ENCODE assay signal across 10 cellular contexts in the genomic region with DNA sequence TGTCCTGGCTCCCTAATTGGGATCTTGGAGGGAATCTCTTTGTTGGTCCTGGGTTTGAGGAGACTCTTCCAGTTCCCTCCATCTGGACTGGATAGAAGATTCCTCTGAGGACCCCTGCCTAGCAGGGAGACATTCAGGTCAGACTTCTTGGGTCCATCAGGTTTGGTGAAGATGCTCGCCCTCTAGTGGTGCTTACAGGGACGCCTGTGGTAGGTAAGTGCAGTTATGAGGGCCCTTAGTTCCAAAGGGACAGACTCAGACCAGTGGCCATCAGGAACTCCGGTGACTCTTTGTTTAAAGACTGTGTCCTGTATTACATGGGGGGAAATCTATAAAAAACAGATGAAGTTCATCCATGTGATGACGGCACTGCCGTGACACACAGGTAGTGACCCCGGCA. TPM values are rescaled to one million over a fixed set of nuclear protein-coding genes. Genes with fewer than 3 reads are reported as not detected.
DNase-seq lines count a peak whose midpoint lies in the region; ATAC-seq, FAIRE-seq and TF ChIP-seq lines count a peak whose summit lies in the region.
"Not testable (repeated sequence)": the region's sequence is repeated elsewhere in the genome, so short reads cannot be mapped to it uniquely, and the experiment has no call there.
"Had no signal": no experiment of that assay in that cellular context is flagged by ENCODE, and none has a peak within 500 bp of the region (broad histone marks: within the 10 kb centered on the region; RNA-seq: fewer than 3 reads in every experiment).

No MANE protein-coding gene starts in this region.

- not testable (repeated sequence) for H3K79me1 ChIP-seq in H9 (ENCODE audit: insufficient read depth, low read depth, low read length, poor library complexity, severe bottlenecking)

- H3T11ph ChIP-seq in H9 (ENCODE audit: low read length): not testable (repeated sequence)

- not testable (repeated sequence) for H3K27ac ChIP-seq in H9 (ENCODE audit: insufficient read length, low read depth, low read length); OCI-LY3 (ENCODE audit: low read length); HepG2 (ENCODE audit: extremely low read length, insufficient read depth, low read length); upper lobe of right lung

- not testable (repeated sequence) for H3K9ac ChIP-seq in H9 (ENCODE audit: extremely low read depth, insufficient read length, low read length); OCI-LY3 (ENCODE audit: low read length); HepG2 (ENCODE audit: insufficient read depth, low read depth, low read length)

- H3K14ac ChIP-seq in H9 (ENCODE audit: insufficient read depth, low read length): not testable (repeated sequence)

- WGBS in H9 (ENCODE audit: extremely low coverage, insufficient read length, low lambda C conversion rate): no CpG with 5 or more reads among the region's 6 CpGs
- WGBS in HepG2 (ENCODE audit: low lambda C conversion rate): 35% methylated on average over 5 of the region's 6 CpGs

- FAIRE-seq in HepG2 (lab: Jason Lieb, UNC): peak; percentile 88

- not testable (repeated sequence) for H3K18ac ChIP-seq in H9 (ENCODE audit: insufficient read length, low read depth, low read length)

- not testable (repeated sequence) for H3K4me1 ChIP-seq in H9 (ENCODE audit: insufficient read depth, low read length); OCI-LY3 (ENCODE audit: low read length); HepG2 (ENCODE audit: insufficient read depth, low read length); upper lobe of right lung

- not testable (repeated sequence) for H3K4me3 ChIP-seq in OCI-LY3 (ENCODE audit: low read length); HepG2 (replicated peaks in 1 of 3; ENCODE audit: insufficient read depth in 1 of 3, low read depth in 2 of 3, low read length in 3 of 3); upper lobe of right lung

- intact Hi-C loops in HepG2 (cut with micrococcal nuclease; ENCODE audit: unreplicated experiment); upper lobe of right lung (cut with DNase I): not testable (repeated sequence)

- H3K23me2 ChIP-seq in H9 (ENCODE audit: insufficient read length, low read depth, low read length, poor library complexity, severe bottlenecking): not testable (repeated sequence)

- H3K27me3 ChIP-seq in H9 (ENCODE audit: insufficient read depth, low read length); OCI-LY3 (ENCODE audit: low read depth, low read length); HepG2 (ENCODE audit: control insufficient read depth in 1 of 2, insufficient read depth in 2 of 2, low read length in 2 of 2); upper lobe of right lung: not testable (repeated sequence)

- not testable (repeated sequence) for H4K5ac ChIP-seq in H9 (ENCODE audit: insufficient read length, low read depth, low read length)

- not testable (repeated sequence) for H3K27me3 Mint-ChIP-seq in H9 (ENCODE audit: low read depth)

- H3K23ac ChIP-seq in H9 (ENCODE audit: insufficient read length, low read depth, low read length): not testable (repeated sequence)

- H3K9me3 Mint-ChIP-seq in H9: not testable (repeated sequence)

- not testable (repeated sequence) for H2AK5ac ChIP-seq in H9 (ENCODE audit: insufficient read length, low read length)

- not testable (repeated sequence) for H2BK15ac ChIP-seq in H9 (ENCODE audit: low read depth, low read length)

- H3K36me3 Mint-ChIP-seq in H9 (ENCODE audit: insufficient read depth in 1 of 3, low read depth in 3 of 3): not testable (repeated sequence)

- not testable (repeated sequence) for H3K36me3 ChIP-seq in OCI-LY3 (replicated peaks; ENCODE audit: low read depth, low read length); HepG2 (replicated peaks in 1 of 2; ENCODE audit: control insufficient read depth in 1 of 2, insufficient read depth in 2 of 2, low read length in 2 of 2); upper lobe of right lung

- CTCF ChIA-PET in HepG2 (lab: Yijun Ruan, JAX; ENCODE audit: low intra/inter-chr PET ratio, low total read pairs): not testable (repeated sequence)

- POLR2A ChIA-PET in HepG2 (lab: Yijun Ruan, JAX): not testable (repeated sequence)

- not testable (repeated sequence) for BruUV-seq in HepG2 (replicated peaks; lab: Mats Ljungman, UMichigan)

- H4K8ac ChIP-seq in H9 (replicated peaks; ENCODE audit: insufficient read length, low read depth, low read length): not testable (repeated sequence)

- H3K4me2 ChIP-seq in H9 (ENCODE audit: insufficient read depth, insufficient read length, low read length); OCI-LY3 (ENCODE audit: low read length); HepG2 (ENCODE audit: low read depth, low read length): not testable (repeated sequence)

- not testable (repeated sequence) for TF ChIP-seq EP300 in HepG2 (IDR thresholded peaks at IDR 0.05; ENCODE audit: low read depth in 2 of 2, low read length in 2 of 2); HepG2 (CRISPR knock-in tag; IDR thresholded peaks at IDR 0.05; ENCODE audit: borderline replicate concordance)

- not testable (repeated sequence) for H2BK5ac ChIP-seq in H9 (ENCODE audit: insufficient read length, low read length)

- in situ Hi-C loops in HepG2 (cut with HindIII; ENCODE audit: extremely low pct_ligation_motif_present, low pct_unique_long_range_greater_than_20kb): not testable (repeated sequence)

- H2BK12ac ChIP-seq in H9 (ENCODE audit: insufficient read length, low read depth, low read length): not testable (repeated sequence)

- H2AFZ ChIP-seq in H9 (ENCODE audit: low read length); OCI-LY3 (ENCODE audit: low read depth, low read length); HepG2 (ENCODE audit: low read length): not testable (repeated sequence)

- H2BK120ac ChIP-seq in H9 (ENCODE audit: low read depth, low read length, poor library complexity, severe bottlenecking): not testable (repeated sequence)

- H3K4ac ChIP-seq in H9 (ENCODE audit: low read depth, low read length): not testable (repeated sequence)

- not testable (repeated sequence) for TF ChIP-seq POLR2A in HepG2 (IDR thresholded peaks at IDR 0.05; ENCODE audit: insufficient read depth in 1 of 2, low read depth in 2 of 2, low read length in 2 of 2)

- H3K4me1 Mint-ChIP-seq in H9: not testable (repeated sequence)

- H3K56ac ChIP-seq in H9 (ENCODE audit: insufficient read length, low read depth, low read length): not testable (repeated sequence)

- not testable (repeated sequence) for H3K27ac Mint-ChIP-seq in H9

- H4K91ac ChIP-seq in H9 (ENCODE audit: insufficient read length, low read depth, low read length): not testable (repeated sequence)

- peak; percentile 75 for ATAC-seq in HepG2
- ATAC-seq in upper lobe of right lung: peak; percentile 55

- TF ChIP-seq CTCF in GM12874 (IDR thresholded peaks at IDR 0.05; ENCODE audit: insufficient read depth, low read depth, low read length) (0 out of 2 replicates have a peak, but pooled peaks have one; percentile 1), OCI-LY3 (IDR thresholded peaks at IDR 0.05; ENCODE audit: low read depth, low read length) (0 out of 2 replicates have a peak, but pooled peaks have one; percentile 5), HepG2 (CRISPR knock-in tag; IDR thresholded peaks at IDR 0.05) (0 out of 2 replicates have a peak, but pooled peaks have one; percentile 19)
- TF ChIP-seq CTCF in H9 (conservative IDR thresholded peaks at IDR 0.05); upper lobe of right lung (IDR thresholded peaks at IDR 0.05): not testable (repeated sequence)

- H3K4me3 Mint-ChIP-seq in H9: not testable (repeated sequence)

- H3K9me3 ChIP-seq in H9 (ENCODE audit: control insufficient read depth, low read depth, low read length); OCI-LY3 (ENCODE audit: insufficient read depth, low read length); HepG2 (ENCODE audit: low read length); upper lobe of right lung: not testable (repeated sequence)

- not testable (repeated sequence) for H4K20me1 ChIP-seq in H9 (ENCODE audit: control insufficient read depth, insufficient read depth, insufficient read length); OCI-LY3 (ENCODE audit: insufficient read depth, low read length); HepG2 (ENCODE audit: insufficient read depth, low read length)

- H2BK20ac ChIP-seq in H9 (ENCODE audit: low read depth, low read length, poor library complexity, severe bottlenecking): not testable (repeated sequence)

- not testable (repeated sequence) for TF ChIP-seq RAD21 in HepG2 (CRISPR knock-in tag; IDR thresholded peaks at IDR 0.05)

- H3K79me2 ChIP-seq in H9 (ENCODE audit: insufficient read depth, low read length); OCI-LY3 (ENCODE audit: low read length); HepG2 (ENCODE audit: insufficient read depth, low read length): not testable (repeated sequence)

- DNase-seq in H9: peak; percentile 14
- peak; percentile 5 for DNase-seq in SW480 (ENCODE audit: low spot score)
- DNase-seq in HepG2 (ENCODE audit: low spot score); upper lobe of right lung: not testable (repeated sequence)

RNA-seq across cellular contexts. Expression of gene PRAMEF8, which starts 7.9 kb away (rescaled TPM):
- not detected in 2 replicates for total RNA-seq in H9 (2021)
- not detected in 2 replicates for total RNA-seq in HepG2 (2016; rRNA removed; fragmentation: Illumina TruSeq; extraction: Trizol)
- total RNA-seq in HepG2 (2016; cell fraction: cytosol; rRNA removed; fragmentation: Illumina TruSeq; extraction: Trizol; ENCODE audit: low read depth): not detected in 2 replicates
- total RNA-seq in HepG2 (2016; cell fraction: insoluble cytoplasmic fraction; rRNA removed; fragmentation: Illumina TruSeq; extraction: Trizol): not detected in 2 replicates
- not detected in 2 replicates for total RNA-seq in HepG2 (2016; cell fraction: membrane; rRNA removed; fragmentation: Illumina TruSeq; extraction: Trizol)
- not detected in 2 replicates for total RNA-seq in HepG2 (2016; cell fraction: nucleus; rRNA removed; fragmentation: Illumina TruSeq; extraction: Trizol)
- polyA plus RNA-seq in HepG2 (2011; rRNA removed): not detected in 2 replicates
- not detected in 2 replicates for polyA plus RNA-seq in HepG2 (2011; cell fraction: cytosol; rRNA removed)
- polyA plus RNA-seq in HepG2 (2011; cell fraction: nucleus; rRNA removed): not detected in 2 replicates
- polyA plus RNA-seq in HepG2 (2012): not detected in 2 replicates
- polyA plus RNA-seq in HepG2 (2016; cell fraction: cytosol; fragmentation: Illumina TruSeq; extraction: Trizol; ENCODE audit: low read depth): not detected in 2 replicates
- not detected in 2 replicates for polyA plus RNA-seq in HepG2 (2016; cell fraction: insoluble cytoplasmic fraction; fragmentation: Illumina TruSeq; extraction: Trizol; ENCODE audit: low read depth)
- not detected in 2 replicates for polyA plus RNA-seq in HepG2 (2016; cell fraction: membrane; fragmentation: Illumina TruSeq; extraction: Trizol; ENCODE audit: low read depth)
- polyA plus RNA-seq in HepG2 (2016; cell fraction: nucleus; fragmentation: Illumina TruSeq; extraction: Trizol; ENCODE audit: insufficient read depth, low read depth): not detected in 2 replicates
- not detected in 2 replicates for polyA minus RNA-seq in HepG2 (2011; rRNA and poly(A)+ RNA removed; ENCODE audit: low replicate concordance)
- polyA minus RNA-seq in HepG2 (2011; cell fraction: cytosol; rRNA and poly(A)+ RNA removed): not detected in 2 replicates
- polyA minus RNA-seq in HepG2 (2011; cell fraction: nucleus; rRNA and poly(A)+ RNA removed): not detected in 2 replicates
- total RNA-seq in upper lobe of right lung: not detected
- total RNA-seq: CD8-positive, alpha-beta memory T cell; H4; HFFc6; Peyer's patch had no signal
- polyA plus RNA-seq: CD8-positive, alpha-beta memory T cell had no signal

RNA-seq across cellular contexts. Expression of gene PRAMEF5, which starts 23.0 kb away (rescaled TPM):
- total RNA-seq in H9 (2021) (not detected in 2 replicates), HepG2 (2016; rRNA removed; fragmentation: Illumina TruSeq; extraction: Trizol) (not detected in 2 replicates), upper lobe of right lung (not detected)
- not detected in 2 replicates for total RNA-seq in HepG2 (2016; cell fraction: cytosol; rRNA removed; fragmentation: Illumina TruSeq; extraction: Trizol; ENCODE audit: low read depth)
- not detected in 2 replicates for total RNA-seq in HepG2 (2016; cell fraction: insoluble cytoplasmic fraction; rRNA removed; fragmentation: Illumina TruSeq; extraction: Trizol)
- not detected in 2 replicates for total RNA-seq in HepG2 (2016; cell fraction: membrane; rRNA removed; fragmentation: Illumina TruSeq; extraction: Trizol)
- not detected in 2 replicates for total RNA-seq in HepG2 (2016; cell fraction: nucleus; rRNA removed; fragmentation: Illumina TruSeq; extraction: Trizol)
- not detected in 2 replicates for polyA plus RNA-seq in HepG2 (2011; rRNA removed)
- polyA plus RNA-seq in HepG2 (2011; cell fraction: cytosol; rRNA removed): not detected in 2 replicates
- polyA plus RNA-seq in HepG2 (2011; cell fraction: nucleus; rRNA removed): not detected in 2 replicates
- not detected in 2 replicates for polyA plus RNA-seq in HepG2 (2012)
- polyA plus RNA-seq in HepG2 (2016; cell fraction: cytosol; fragmentation: Illumina TruSeq; extraction: Trizol; ENCODE audit: low read depth): not detected in 2 replicates
- not detected in 2 replicates for polyA plus RNA-seq in HepG2 (2016; cell fraction: insoluble cytoplasmic fraction; fragmentation: Illumina TruSeq; extraction: Trizol; ENCODE audit: low read depth)
- polyA plus RNA-seq in HepG2 (2016; cell fraction: membrane; fragmentation: Illumina TruSeq; extraction: Trizol; ENCODE audit: low read depth): not detected in 2 replicates
- polyA plus RNA-seq in HepG2 (2016; cell fraction: nucleus; fragmentation: Illumina TruSeq; extraction: Trizol; ENCODE audit: insufficient read depth, low read depth): not detected in 2 replicates
- polyA minus RNA-seq in HepG2 (2011; rRNA and poly(A)+ RNA removed; ENCODE audit: low replicate concordance): not detected in 2 replicates
- polyA minus RNA-seq in HepG2 (2011; cell fraction: cytosol; rRNA and poly(A)+ RNA removed): not detected in 2 replicates
- polyA minus RNA-seq in HepG2 (2011; cell fraction: nucleus; rRNA and poly(A)+ RNA removed): not detected in 2 replicates
- total RNA-seq: CD8-positive, alpha-beta memory T cell; H4; HFFc6; Peyer's patch had no signal
- polyA plus RNA-seq: CD8-positive, alpha-beta memory T cell had no signal

RNA-seq across cellular contexts. Expression of gene PRAMEF33, which starts 26.3 kb away (rescaled TPM):
- total RNA-seq in H9 (2021): not detected in 2 replicates
- not detected in 2 replicates for total RNA-seq in HepG2 (2016; rRNA removed; fragmentation: Illumina TruSeq; extraction: Trizol)
- not detected in 2 replicates for total RNA-seq in HepG2 (2016; cell fraction: cytosol; rRNA removed; fragmentation: Illumina TruSeq; extraction: Trizol; ENCODE audit: low read depth)
- not detected in 2 replicates for total RNA-seq in HepG2 (2016; cell fraction: insoluble cytoplasmic fraction; rRNA removed; fragmentation: Illumina TruSeq; extraction: Trizol)
- not detected in 2 replicates for total RNA-seq in HepG2 (2016; cell fraction: membrane; rRNA removed; fragmentation: Illumina TruSeq; extraction: Trizol)
- not detected in 2 replicates for total RNA-seq in HepG2 (2016; cell fraction: nucleus; rRNA removed; fragmentation: Illumina TruSeq; extraction: Trizol)
- not detected in 2 replicates for polyA plus RNA-seq in HepG2 (2011; rRNA removed)
- not detected in 2 replicates for polyA plus RNA-seq in HepG2 (2011; cell fraction: cytosol; rRNA removed)
- not detected in 2 replicates for polyA plus RNA-seq in HepG2 (2011; cell fraction: nucleus; rRNA removed)
- polyA plus RNA-seq in HepG2 (2012): not detected in 2 replicates
- not detected in 2 replicates for polyA plus RNA-seq in HepG2 (2016; cell fraction: cytosol; fragmentation: Illumina TruSeq; extraction: Trizol; ENCODE audit: low read depth)
- not detected in 2 replicates for polyA plus RNA-seq in HepG2 (2016; cell fraction: insoluble cytoplasmic fraction; fragmentation: Illumina TruSeq; extraction: Trizol; ENCODE audit: low read depth)
- polyA plus RNA-seq in HepG2 (2016; cell fraction: membrane; fragmentation: Illumina TruSeq; extraction: Trizol; ENCODE audit: low read depth): not detected in 2 replicates
- not detected in 2 replicates for polyA plus RNA-seq in HepG2 (2016; cell fraction: nucleus; fragmentation: Illumina TruSeq; extraction: Trizol; ENCODE audit: insufficient read depth, low read depth)
- not detected in 2 replicates for polyA minus RNA-seq in HepG2 (2011; rRNA and poly(A)+ RNA removed; ENCODE audit: low replicate concordance)
- polyA minus RNA-seq in HepG2 (2011; cell fraction: cytosol; rRNA and poly(A)+ RNA removed): not detected in 2 replicates
- not detected in 2 replicates for polyA minus RNA-seq in HepG2 (2011; cell fraction: nucleus; rRNA and poly(A)+ RNA removed)
- total RNA-seq in upper lobe of right lung: not detected
- total RNA-seq: CD8-positive, alpha-beta memory T cell; H4; HFFc6; Peyer's patch had no signal
- polyA plus RNA-seq: CD8-positive, alpha-beta memory T cell had no signal

RNA-seq across cellular contexts. Expression of gene PRAMEF15, which starts 38.4 kb away (rescaled TPM):
- total RNA-seq in H9 (2021): not detected in 2 replicates
- total RNA-seq in HepG2 (2016; rRNA removed; fragmentation: Illumina TruSeq; extraction: Trizol): not detected in 2 replicates
- total RNA-seq in HepG2 (2016; cell fraction: cytosol; rRNA removed; fragmentation: Illumina TruSeq; extraction: Trizol; ENCODE audit: low read depth): not detected in 2 replicates
- not detected in 2 replicates for total RNA-seq in HepG2 (2016; cell fraction: insoluble cytoplasmic fraction; rRNA removed; fragmentation: Illumina TruSeq; extraction: Trizol)
- not detected in 2 replicates for total RNA-seq in HepG2 (2016; cell fraction: membrane; rRNA removed; fragmentation: Illumina TruSeq; extraction: Trizol)
- not detected in 2 replicates for total RNA-seq in HepG2 (2016; cell fraction: nucleus; rRNA removed; fragmentation: Illumina TruSeq; extraction: Trizol)
- polyA plus RNA-seq in HepG2 (2011; rRNA removed): not detected in 2 replicates
- not detected in 2 replicates for polyA plus RNA-seq in HepG2 (2011; cell fraction: cytosol; rRNA removed)
- polyA plus RNA-seq in HepG2 (2011; cell fraction: nucleus; rRNA removed): not detected in 2 replicates
- polyA plus RNA-seq in HepG2 (2012): not detected in 2 replicates
- not detected in 2 replicates for polyA plus RNA-seq in HepG2 (2016; cell fraction: cytosol; fragmentation: Illumina TruSeq; extraction: Trizol; ENCODE audit: low read depth)
- polyA plus RNA-seq in HepG2 (2016; cell fraction: insoluble cytoplasmic fraction; fragmentation: Illumina TruSeq; extraction: Trizol; ENCODE audit: low read depth): not detected in 2 replicates
- not detected in 2 replicates for polyA plus RNA-seq in HepG2 (2016; cell fraction: membrane; fragmentation: Illumina TruSeq; extraction: Trizol; ENCODE audit: low read depth)
- not detected in 2 replicates for polyA plus RNA-seq in HepG2 (2016; cell fraction: nucleus; fragmentation: Illumina TruSeq; extraction: Trizol; ENCODE audit: insufficient read depth, low read depth)
- polyA minus RNA-seq in HepG2 (2011; rRNA and poly(A)+ RNA removed; ENCODE audit: low replicate concordance): not detected in 2 replicates
- not detected in 2 replicates for polyA minus RNA-seq in HepG2 (2011; cell fraction: cytosol; rRNA and poly(A)+ RNA removed)
- not detected in 2 replicates for polyA minus RNA-seq in HepG2 (2011; cell fraction: nucleus; rRNA and poly(A)+ RNA removed)
- not detected for total RNA-seq in upper lobe of right lung
- total RNA-seq: CD8-positive, alpha-beta memory T cell; H4; HFFc6; Peyer's patch had no signal
- polyA plus RNA-seq: CD8-positive, alpha-beta memory T cell had no signal

RNA-seq across cellular contexts. Expression of gene PRAMEF18, which starts 51.1 kb away (rescaled TPM):
- total RNA-seq in H9 (2021) (not detected in 2 replicates), HepG2 (2016; rRNA removed; fragmentation: Illumina TruSeq; extraction: Trizol) (not detected in 2 replicates), upper lobe of right lung (not detected)
- total RNA-seq in HepG2 (2016; cell fraction: cytosol; rRNA removed; fragmentation: Illumina TruSeq; extraction: Trizol; ENCODE audit: low read depth): not detected in 2 replicates
- total RNA-seq in HepG2 (2016; cell fraction: insoluble cytoplasmic fraction; rRNA removed; fragmentation: Illumina TruSeq; extraction: Trizol): not detected in 2 replicates
- total RNA-seq in HepG2 (2016; cell fraction: membrane; rRNA removed; fragmentation: Illumina TruSeq; extraction: Trizol): not detected in 2 replicates
- not detected in 2 replicates for total RNA-seq in HepG2 (2016; cell fraction: nucleus; rRNA removed; fragmentation: Illumina TruSeq; extraction: Trizol)
- not detected in 2 replicates for polyA plus RNA-seq in HepG2 (2011; rRNA removed)
- not detected in 2 replicates for polyA plus RNA-seq in HepG2 (2011; cell fraction: cytosol; rRNA removed)
- not detected in 2 replicates for polyA plus RNA-seq in HepG2 (2011; cell fraction: nucleus; rRNA removed)
- not detected in 2 replicates for polyA plus RNA-seq in HepG2 (2012)
- polyA plus RNA-seq in HepG2 (2016; cell fraction: cytosol; fragmentation: Illumina TruSeq; extraction: Trizol; ENCODE audit: low read depth): not detected in 2 replicates
- polyA plus RNA-seq in HepG2 (2016; cell fraction: insoluble cytoplasmic fraction; fragmentation: Illumina TruSeq; extraction: Trizol; ENCODE audit: low read depth): not detected in 2 replicates
- polyA plus RNA-seq in HepG2 (2016; cell fraction: membrane; fragmentation: Illumina TruSeq; extraction: Trizol; ENCODE audit: low read depth): not detected in 2 replicates
- not detected in 2 replicates for polyA plus RNA-seq in HepG2 (2016; cell fraction: nucleus; fragmentation: Illumina TruSeq; extraction: Trizol; ENCODE audit: insufficient read depth, low read depth)
- not detected in 2 replicates for polyA minus RNA-seq in HepG2 (2011; rRNA and poly(A)+ RNA removed; ENCODE audit: low replicate concordance)
- not detected in 2 replicates for polyA minus RNA-seq in HepG2 (2011; cell fraction: cytosol; rRNA and poly(A)+ RNA removed)
- polyA minus RNA-seq in HepG2 (2011; cell fraction: nucleus; rRNA and poly(A)+ RNA removed): not detected in 2 replicates
- total RNA-seq: CD8-positive, alpha-beta memory T cell; H4; HFFc6; Peyer's patch had no signal
- polyA plus RNA-seq: CD8-positive, alpha-beta memory T cell had no signal
